ENCODE assay signal across 9 cellular contexts in genomic region chr17:50514936-50515702, GRCh38. TPM values are rescaled to one million over a fixed set of nuclear protein-coding genes. Genes with fewer than 3 reads are reported as not detected.
DNase-seq lines count a peak whose midpoint lies in the region; ATAC-seq and TF ChIP-seq lines count a peak whose summit lies in the region.
"Had no signal": no experiment of that assay in that cellular context is flagged by ENCODE, and none has a peak within 500 bp of the region (broad histone marks: within the 10 kb centered on the region; RNA-seq: fewer than 3 reads in every experiment).

No MANE protein-coding gene starts in this region.

- no peak overlapping the region for H2BK15ac ChIP-seq in IMR-90 (ENCODE audit: low read depth, low read length)

- no peak overlapping the region for H3K23ac ChIP-seq in IMR-90 (ENCODE audit: low read depth, low read length)

- H3K4me1 Mint-ChIP-seq in nephron, result peaks cover 39% of the 10 kb centered on the region

- H3K79me1 ChIP-seq in IMR-90 (ENCODE audit: low read depth in 1 of 2, low read length in 2 of 2), result no peaks in the 10 kb centered on the region

- no peak overlapping the region for H3K9ac ChIP-seq in IMR-90 (ENCODE audit: low read depth, low read length)

- DNase-seq in IMR-90, result no peak
- peak; percentile 41 for DNase-seq in choroid plexus epithelial cell (ENCODE audit: low read depth)
- no peak for DNase-seq in SKM-1 treated with dmso at 0.1 percent for 144 hours (lab: John Stamatoyannopoulos, UW; ENCODE audit: unreplicated experiment)
- DNase-seq in coronary artery (ENCODE audit: low spot score), result no peak
- DNase-seq: NCI-H1417 treated with DMSO at 0.1 percent for 48 hours, upper lobe of left lung had no signal

- H3K9me1 ChIP-seq in IMR-90 (ENCODE audit: insufficient read depth, low read length), result no peaks in the 10 kb centered on the region

- no peak overlapping the region for H2BK5ac ChIP-seq in IMR-90 (ENCODE audit: low read depth, low read length, poor library complexity, severe bottlenecking)

- H4K20me1 ChIP-seq in IMR-90 (ENCODE audit: insufficient read depth, low read length), result no peaks in the 10 kb centered on the region

- no peak overlapping the region for H3K4me3 ChIP-seq in IMR-90 (ENCODE audit: insufficient read depth, low read depth, low read length)
- no peak overlapping the region for H3K4me3 ChIP-seq in choroid plexus epithelial cell (ENCODE audit: low read depth, low read length)
- no peak overlapping the region for H3K4me3 ChIP-seq in coronary artery
- H3K4me3 ChIP-seq: gastrocnemius medialis, upper lobe of left lung had no signal

- no peak overlapping the region for H2BK20ac ChIP-seq in IMR-90 (ENCODE audit: low read depth, low read length)

- WGBS in IMR-90 (ENCODE audit: extremely low coverage in 2 of 2, insufficient read length in 1 of 2), 2 experiments, result 67% methylated on average over 1 of the region's 6 CpGs; no CpG with 5 or more reads in 1 of the 2 experiments

- H2AFZ ChIP-seq in IMR-90 (replicated peaks; ENCODE audit: low read length, poor library complexity), result no peak overlapping the region

- no peaks in the 10 kb centered on the region for H3K9me3 ChIP-seq in IMR-90 (ENCODE audit: control insufficient read depth, insufficient read depth, low read length)
- H3K9me3 ChIP-seq: gastrocnemius medialis, upper lobe of left lung had no signal

- no peak overlapping the region for H2AK5ac ChIP-seq in IMR-90 (ENCODE audit: low read depth, low read length)

- no peak overlapping the region for H4K5ac ChIP-seq in IMR-90 (ENCODE audit: low read depth, low read length)

- no peak overlapping the region for H3K56ac ChIP-seq in IMR-90 (ENCODE audit: extremely low read depth, insufficient read depth, low read length)

- H3K27ac ChIP-seq in IMR-90 (ENCODE audit: insufficient read depth, low read length) (no peak overlapping the region), coronary artery (no peak overlapping the region)
- H3K27ac ChIP-seq: gastrocnemius medialis, upper lobe of left lung had no signal

- no peak overlapping the region for H4K8ac ChIP-seq in IMR-90 (ENCODE audit: low read depth in 2 of 2, low read length in 2 of 2)

- no peak overlapping the region for H3K18ac ChIP-seq in IMR-90 (ENCODE audit: low read depth, low read length)

- no peaks in the 10 kb centered on the region for H3K36me3 Mint-ChIP-seq in nephron (ENCODE audit: low read depth)

- no peak for TF ChIP-seq RAD21 in IMR-90 (IDR thresholded peaks at IDR 0.05; ENCODE audit: low read length)

- H3K14ac ChIP-seq in IMR-90 (replicated peaks; ENCODE audit: low read depth, low read length), result no peak overlapping the region

- no peak overlapping the region for H2BK120ac ChIP-seq in IMR-90 (ENCODE audit: low read depth, low read length)

- no peak for TF ChIP-seq CTCF in IMR-90 (conservative IDR thresholded peaks at IDR 0.05; ENCODE audit: low read depth, low read length)
- no peak for TF ChIP-seq CTCF in choroid plexus epithelial cell (conservative IDR thresholded peaks at IDR 0.05; ENCODE audit: low read depth, low read length)
- no peak for TF ChIP-seq CTCF in nephron (IDR thresholded peaks at IDR 0.05; ENCODE audit: unreplicated experiment in 3 of 3)
- no peak for TF ChIP-seq CTCF in coronary artery (IDR thresholded peaks at IDR 0.05)

- H3K27me3 ChIP-seq in IMR-90 (ENCODE audit: control insufficient read depth, insufficient read depth, low read length), result peaks cover 6% of the 10 kb centered on the region; the same call in 1 of the 2 replicates
- H3K27me3 ChIP-seq: gastrocnemius medialis, upper lobe of left lung had no signal

- POLR2A ChIA-PET in IMR-90 (lab: Charles Lee; ENCODE audit: unreplicated experiment), result interaction anchor here (0.7 kb wide), 1 partner anchor 13 kb away, joined by 4 read pairs; no protein-coding TSS in a partner anchor

- no TSS peak for BruUV-seq in IMR-90 (replicated peaks; lab: Mats Ljungman, UMichigan)

- no peaks in the 10 kb centered on the region for H3K27me3 Mint-ChIP-seq in nephron (ENCODE audit: low read depth)

- no peak overlapping the region for H3K4ac ChIP-seq in IMR-90 (ENCODE audit: low read depth, low read length)

- H3K27ac Mint-ChIP-seq in nephron, result peak overlapping the region; percentile 60 to 92 (median 63)

- ATAC-seq in IMR-90 (ENCODE audit: low read depth), result peak; percentile 61
- ATAC-seq in HG03095 (IDR thresholded peaks at IDR 0.05; ENCODE audit: unreplicated experiment), result no peak

- H2AK9ac ChIP-seq in IMR-90 (replicated peaks; ENCODE audit: low read depth, low read length, poor library complexity), result no peak overlapping the region

- intact Hi-C loops in IMR-90 (cut with micrococcal nuclease), result no loop called here

- no peak overlapping the region for H3K4me2 ChIP-seq in IMR-90 (ENCODE audit: low read depth, low read length)

- TF ChIP-seq POLR2A in IMR-90 (IDR thresholded peaks at IDR 0.05; ENCODE audit: low read depth, low read length), result no peak

- CTCF ChIA-PET in IMR-90 (lab: Yijun Ruan, JAX), result no interaction called here

- in situ Hi-C loops in IMR-90 (cut with MboI; ENCODE audit: low sequenced_read_pairs), result no loop called here

- H3K4me3 Mint-ChIP-seq in nephron, result no peak overlapping the region

- dilution Hi-C loops in IMR-90 (cut with HindIII; ENCODE audit: low sequenced_read_pairs, unreplicated experiment), result no loop called here

- H3K9me3 Mint-ChIP-seq in nephron, result no peaks in the 10 kb centered on the region

- no peak overlapping the region for H4K91ac ChIP-seq in IMR-90 (ENCODE audit: insufficient read depth, low read depth, low read length)

- no peaks in the 10 kb centered on the region for H3K36me3 ChIP-seq in IMR-90 (ENCODE audit: control insufficient read depth, insufficient read depth, low read length)
- H3K36me3 ChIP-seq: gastrocnemius medialis, upper lobe of left lung had no signal

- H3K4me1 ChIP-seq in IMR-90 (ENCODE audit: control insufficient read depth, insufficient read depth, low read length), result peaks cover 2% of the 10 kb centered on the region
- H3K4me1 ChIP-seq: upper lobe of left lung had no signal

TF ChIP-seq in IMR-90, 13 proteins besides CTCF, POLR2A, EP300 and RAD21:
- TF ChIP-seq MXI1 (IDR thresholded peaks at IDR 0.05; ENCODE audit: borderline replicate concordance, low read depth, low read length) (no peak), USF2 (IDR thresholded peaks at IDR 0.05; ENCODE audit: low read depth, low read length) (no peak), MAFK (IDR thresholded peaks at IDR 0.05; ENCODE audit: low read depth, low read length) (no peak), RCOR1 (IDR thresholded peaks at IDR 0.05; ENCODE audit: insufficient replicate concordance, low read length) (no peak)

RNA-seq across cellular contexts. Expression of gene MYCBPAP, which starts 6.9 kb away (rescaled TPM):
- total RNA-seq in IMR-90 (2012; rRNA removed), result under 0.01 and 0.18 TPM in 2 replicates
- polyA plus RNA-seq in IMR-90 (2012; rRNA removed), result 0.17 and 0.30 TPM in 2 replicates
- polyA plus RNA-seq in IMR-90 (2012; cell fraction: cytosol; rRNA removed), result 0.07 and 0.42 TPM in 2 replicates
- 0.82 and 2.1 TPM in 2 replicates for polyA plus RNA-seq in IMR-90 (2012; cell fraction: nucleus; rRNA removed; ENCODE audit: low replicate concordance)
- total RNA-seq: gastrocnemius medialis had no signal

RNA-seq across cellular contexts. Expression of gene EPN3, which starts 17.4 kb away (rescaled TPM):
- not detected in 2 replicates for total RNA-seq in IMR-90 (2012; rRNA removed)
- polyA plus RNA-seq in IMR-90 (2012; rRNA removed), result 0.09 TPM in 1 of 2 replicates, not detected in the other
- polyA plus RNA-seq in IMR-90 (2012; cell fraction: cytosol; rRNA removed), result 0.07 TPM in 1 of 2 replicates, not detected in the other
- 0.07 TPM in 1 of 2 replicates, not detected in the other for polyA plus RNA-seq in IMR-90 (2012; cell fraction: nucleus; rRNA removed; ENCODE audit: low replicate concordance)
- total RNA-seq: gastrocnemius medialis had no signal

RNA-seq across cellular contexts. Expression of gene SPATA20, which starts 31.9 kb away (rescaled TPM):
- 15.6 and 17.0 TPM in 2 replicates for total RNA-seq in IMR-90 (2012; rRNA removed)
- polyA plus RNA-seq in IMR-90 (2012; rRNA removed), result 31.9 and 35.0 TPM in 2 replicates
- 22.4 and 29.6 TPM in 2 replicates for polyA plus RNA-seq in IMR-90 (2012; cell fraction: cytosol; rRNA removed)
- 207 and 453 TPM in 2 replicates for polyA plus RNA-seq in IMR-90 (2012; cell fraction: nucleus; rRNA removed; ENCODE audit: low replicate concordance)

RNA-seq across cellular contexts. Expression of gene RSAD1, which starts 36.5 kb away (rescaled TPM):
- 10.0 and 10.8 TPM in 2 replicates for total RNA-seq in IMR-90 (2012; rRNA removed)
- 16.6 and 19.2 TPM in 2 replicates for polyA plus RNA-seq in IMR-90 (2012; rRNA removed)
- 10.9 and 13.4 TPM in 2 replicates for polyA plus RNA-seq in IMR-90 (2012; cell fraction: cytosol; rRNA removed)
- 63.9 and 67.4 TPM in 2 replicates for polyA plus RNA-seq in IMR-90 (2012; cell fraction: nucleus; rRNA removed; ENCODE audit: low replicate concordance)

RNA-seq across cellular contexts. Expression of gene CACNA1G, which starts 45.4 kb away (rescaled TPM):
- total RNA-seq in IMR-90 (2012; rRNA removed), result under 0.01 TPM in 1 of 2 replicates, not detected in the other
- polyA plus RNA-seq in IMR-90 (2012; rRNA removed), result 0.03 TPM in 2 replicates
- polyA plus RNA-seq in IMR-90 (2012; cell fraction: cytosol; rRNA removed), result 0.08 TPM in 1 of 2 replicates, not detected in the other
- polyA plus RNA-seq in IMR-90 (2012; cell fraction: nucleus; rRNA removed; ENCODE audit: low replicate concordance), result 0.08 and 0.10 TPM in 2 replicates
